Comparison of ENCODE assay signal across 8 cellular contexts in the genomic region with DNA sequence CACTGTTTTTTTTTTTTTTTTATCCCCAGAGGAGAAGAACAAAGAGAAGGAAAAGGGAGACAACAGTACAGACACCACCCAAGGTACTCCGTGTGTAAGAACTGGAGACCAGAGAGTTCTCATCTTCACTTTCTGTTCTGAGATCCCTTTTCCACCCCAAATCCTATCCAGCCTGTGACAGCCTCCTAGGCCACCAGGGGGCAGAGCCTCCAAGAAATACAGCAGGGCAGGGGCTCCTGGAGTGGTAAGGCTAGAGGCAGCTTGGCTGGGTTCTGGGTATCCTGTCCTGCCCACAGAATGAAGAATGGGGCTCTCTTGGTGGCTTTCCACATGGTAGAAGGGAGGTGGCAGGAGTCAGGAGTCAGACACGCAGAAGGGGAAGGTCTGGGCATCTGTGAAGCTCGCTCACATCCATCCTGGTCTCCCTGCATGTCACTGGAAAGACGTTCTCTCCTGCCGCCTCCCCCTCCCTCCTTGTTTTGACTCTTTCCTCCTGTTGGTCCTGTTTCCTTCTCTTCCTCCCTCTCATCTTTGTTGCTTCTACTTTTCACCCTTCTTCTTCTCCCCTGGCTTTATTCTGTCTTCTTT. TPM values are rescaled to one million over a fixed set of nuclear protein-coding genes. Genes with fewer than 3 reads are reported as not detected.
DNase-seq lines count a peak whose midpoint lies in the region; ATAC-seq lines count a peak whose summit lies in the region.

No MANE protein-coding gene starts in this region.

- ATAC-seq in stimulated activated naive CD8-positive, alpha-beta T cell treated with anti-CD3 and anti-CD28 coated beads, Interleukin-15, Interleukin-2, amounts not matched to agents 100 U/mL and 50 U/mL, for 24 hours, result peak; percentile 71
- ATAC-seq in GM19328 (IDR thresholded peaks at IDR 0.05; ENCODE audit: unreplicated experiment), result no peak

- DNase-seq in NCI-H2107 treated with DMSO at 0.1 percent for 48 hours (lab: John Stamatoyannopoulos, UW; ENCODE audit: unreplicated experiment) (peak; percentile 25), NCI-H2107 (lab: John Stamatoyannopoulos, UW) (no peak), NCI-H146 treated with DMSO at 0.1 percent for 48 hours (lab: John Stamatoyannopoulos, UW; ENCODE audit: unreplicated experiment) (peak; percentile 47), dermis blood vessel endothelial cell (peak; percentile 81), medulla oblongata (ENCODE audit: extremely low spot score) (peak; percentile 43)
- DNase-seq in activated CD4-positive, CD25-positive, alpha-beta regulatory T cell treated with anti-CD3 and anti-CD28 coated beads, Interleukin-2, amount 50 U/mL, for 16 hours (ENCODE audit: low read depth, low spot score), result peak; percentile 23
- DNase-seq in stimulated activated naive CD8-positive, alpha-beta T cell treated with anti-CD3 and anti-CD28 coated beads, Interleukin-15, Interleukin-2, amounts not matched to agents 100 U/mL and 50 U/mL, for 24 hours, result peak; percentile 61

RNA-seq across cellular contexts. Expression of a gene that starts 12.0 kb away (rescaled TPM):
- 35.2 and 42.0 TPM in 2 replicates for total RNA-seq in dermis blood vessel endothelial cell

RNA-seq across cellular contexts. Expression of a gene that starts 13.5 kb away (rescaled TPM):
- total RNA-seq in dermis blood vessel endothelial cell, result 0.19 TPM in 1 of 2 replicates, not detected in the other

RNA-seq across cellular contexts. Expression of a gene that starts 33.1 kb away (rescaled TPM):
- total RNA-seq in dermis blood vessel endothelial cell, result 26.7 and 28.8 TPM in 2 replicates

RNA-seq across cellular contexts. Expression of a gene that starts 47.3 kb away (rescaled TPM):
- 36.2 and 36.8 TPM in 2 replicates for total RNA-seq in dermis blood vessel endothelial cell

RNA-seq across cellular contexts. Expression of a gene that starts 49.9 kb away (rescaled TPM):
- 2.0 TPM in 2 replicates for total RNA-seq in dermis blood vessel endothelial cell
